In genomic region chr6:168201383-168201782, GRCh38 we compare ENCODE assay signal across 17 cellular contexts.
DNase-seq lines count a peak whose midpoint lies in the region; ATAC-seq and TF ChIP-seq lines count a peak whose summit lies in the region.
"Had no signal": no experiment of that assay in that cellular context is flagged by ENCODE, and none has a peak within 500 bp of the region (broad histone marks: within the 10 kb centered on the region; RNA-seq: fewer than 3 reads in every experiment).

No MANE protein-coding gene starts in this region.

- TF ChIP-seq RAD21 in Ishikawa (IDR thresholded peaks at IDR 0.05; ENCODE audit: low read depth) = peak; percentile 79

- H3K4me1 Mint-ChIP-seq in Calu3 (ENCODE audit: low read depth, unreplicated experiment) = peaks cover 9% of the 10 kb centered on the region
- peaks cover 13% of the 10 kb centered on the region for H3K4me1 Mint-ChIP-seq in endodermal cell
- peaks cover 40% of the 10 kb centered on the region for H3K4me1 Mint-ChIP-seq in nephron progenitor cell
- H3K4me1 Mint-ChIP-seq: activated CD4-positive, alpha-beta memory T cell treated with anti-CD3 and anti-CD28 coated beads, Interleukin-2, amount 10 ng/mL, durations not matched to agents 7 days and 5 days; activated T-helper 17 cell treated with anti-CD3 and anti-CD28 coated beads, Interleukin-2, amount 50 U/mL, for 72 hours; stimulated activated memory B cell treated with anti-CD40 and anti-IgM and Interleukin-4, amounts not matched to agents 10 μg/mL and 1 μg/mL and 100 μg/mL, for 72 hours had no signal

- no TSS peak for BruUV-seq in Calu3 (replicated peaks; lab: Mats Ljungman, UMichigan)

- H3K4me3 Mint-ChIP-seq in Calu3 (ENCODE audit: low read depth, unreplicated experiment) (no peak overlapping the region), endodermal cell (no peak overlapping the region), nephron progenitor cell (no peak overlapping the region)
- H3K4me3 Mint-ChIP-seq: activated CD4-positive, alpha-beta memory T cell treated with anti-CD3 and anti-CD28 coated beads, Interleukin-2, amount 10 ng/mL, durations not matched to agents 7 days and 5 days; activated T-helper 17 cell treated with anti-CD3 and anti-CD28 coated beads, Interleukin-2, amount 50 U/mL, for 72 hours; stimulated activated memory B cell treated with anti-CD40 and anti-IgM and Interleukin-4, amounts not matched to agents 10 μg/mL and 1 μg/mL and 100 μg/mL, for 72 hours had no signal

- H3K27ac Mint-ChIP-seq in Calu3 (ENCODE audit: unreplicated experiment) (no peak overlapping the region), endodermal cell (peak overlapping the region; percentile 41), nephron progenitor cell (no peak overlapping the region)
- H3K27ac Mint-ChIP-seq: activated CD4-positive, alpha-beta memory T cell treated with anti-CD3 and anti-CD28 coated beads, Interleukin-2, amount 10 ng/mL, durations not matched to agents 7 days and 5 days; activated T-helper 17 cell treated with anti-CD3 and anti-CD28 coated beads, Interleukin-2, amount 50 U/mL, for 72 hours; stimulated activated memory B cell treated with anti-CD40 and anti-IgM and Interleukin-4, amounts not matched to agents 10 μg/mL and 1 μg/mL and 100 μg/mL, for 72 hours had no signal

- intact Hi-C loops in Calu3 (cut with micrococcal nuclease; ENCODE audit: unreplicated experiment) = loop anchor here (5.0 kb wide), 1 partner anchor 61 kb away; no protein-coding TSS in a partner anchor

- CTCF ChIA-PET in Calu3 (lab: Charles Lee) = interaction anchor here (1.0 to 1.9 kb wide), 2 partner anchors 29 to 154 kb away, joined by 3 to 6 read pairs; no protein-coding TSS in a partner anchor

- H3K9ac ChIP-seq in endodermal cell (ENCODE audit: extremely low read depth, low read length, poor library complexity, severe bottlenecking) = no peak overlapping the region

- TF ChIP-seq EP300 in Ishikawa (IDR thresholded peaks at IDR 0.05; ENCODE audit: borderline replicate concordance) = no peak

- no peak for ATAC-seq in GM19463 (IDR thresholded peaks at IDR 0.05; ENCODE audit: unreplicated experiment)
- no peak for ATAC-seq in activated CD4-positive, CD25-positive, alpha-beta regulatory T cell treated with anti-CD3 and anti-CD28 coated beads, Interleukin-2, amount 50 U/mL, for 24 hours
- ATAC-seq: activated T-helper 17 cell treated with anti-CD3 and anti-CD28 coated beads, Interleukin-2, amount 50 U/mL, for 72 hours; stimulated activated memory B cell treated with anti-CD40 and anti-IgM and Interleukin-4, amounts not matched to agents 10 μg/mL and 1 μg/mL and 100 μg/mL, for 72 hours had no signal

- TF ChIP-seq CTCF in Calu3 (IDR thresholded peaks at IDR 0.05; ENCODE audit: unreplicated experiment) (peak; percentile 42), endodermal cell (conservative IDR thresholded peaks at IDR 0.05) (peak; percentile 77), nephron progenitor cell (IDR thresholded peaks at IDR 0.05) (peak; percentile 33)

- no peaks in the 10 kb centered on the region for H3K27me3 ChIP-seq in endodermal cell (ENCODE audit: control insufficient read depth, insufficient read depth, low read length, poor library complexity, severe bottlenecking)
- H3K27me3 ChIP-seq: vagina had no signal

- H3K36me3 Mint-ChIP-seq in Calu3 (ENCODE audit: insufficient read depth, unreplicated experiment) = peaks cover 7% of the 10 kb centered on the region
- no peaks in the 10 kb centered on the region for H3K36me3 Mint-ChIP-seq in endodermal cell (ENCODE audit: low read depth)
- H3K36me3 Mint-ChIP-seq in nephron progenitor cell (ENCODE audit: low read depth) = no peaks in the 10 kb centered on the region
- H3K36me3 Mint-ChIP-seq: stimulated activated memory B cell treated with anti-CD40 and anti-IgM and Interleukin-4, amounts not matched to agents 10 μg/mL and 1 μg/mL and 100 μg/mL, for 72 hours had no signal

- peaks cover 67% of the 10 kb centered on the region for H3K27me3 Mint-ChIP-seq in Calu3 (ENCODE audit: unreplicated experiment)
- peaks cover 8% of the 10 kb centered on the region for H3K27me3 Mint-ChIP-seq in endodermal cell (ENCODE audit: insufficient read depth)
- peaks cover 15% of the 10 kb centered on the region for H3K27me3 Mint-ChIP-seq in nephron progenitor cell (ENCODE audit: low read depth, poor library complexity)
- H3K27me3 Mint-ChIP-seq: stimulated activated memory B cell treated with anti-CD40 and anti-IgM and Interleukin-4, amounts not matched to agents 10 μg/mL and 1 μg/mL and 100 μg/mL, for 72 hours had no signal

- H3K9me3 Mint-ChIP-seq in Calu3 (ENCODE audit: low read depth, unreplicated experiment) (peaks cover 5% of the 10 kb centered on the region), endodermal cell (peaks cover 7% of the 10 kb centered on the region), nephron progenitor cell (peaks cover 20% of the 10 kb centered on the region)
- H3K9me3 Mint-ChIP-seq: activated CD4-positive, alpha-beta memory T cell treated with anti-CD3 and anti-CD28 coated beads, Interleukin-2, amount 10 ng/mL, durations not matched to agents 7 days and 5 days; activated T-helper 17 cell treated with anti-CD3 and anti-CD28 coated beads, Interleukin-2, amount 50 U/mL, for 72 hours; stimulated activated memory B cell treated with anti-CD40 and anti-IgM and Interleukin-4, amounts not matched to agents 10 μg/mL and 1 μg/mL and 100 μg/mL, for 72 hours had no signal

- DNase-seq in Calu3 (peak; percentile 30), endodermal cell (peak; percentile 79), nephron progenitor cell (no peak), midbrain (lab: John Stamatoyannopoulos, UW) (no peak)
- DNase-seq in stimulated activated CD4-positive, alpha-beta T cell treated with anti-CD3 and anti-CD28 coated beads, Interleukin-4, amount 100 ng/mL, for 4 hours = no peak
- DNase-seq: activated CD4-positive, alpha-beta memory T cell treated with anti-CD3 and anti-CD28 coated beads, Interleukin-2, amount 10 ng/mL, durations not matched to agents 7 days and 5 days; EL; NCI-H2227 treated with DMSO at 0.1 percent for 48 hours; stimulated activated CD4-positive, alpha-beta T cell treated with anti-CD3 and anti-CD28 coated beads, Interleukin-4, amount 100 ng/mL, for 1 hour; T1000 had no signal

- H3K36me3 ChIP-seq in endodermal cell (ENCODE audit: control insufficient read depth, insufficient read depth, low read length) = no peaks in the 10 kb centered on the region
- H3K36me3 ChIP-seq: vagina had no signal

- H3K27ac ChIP-seq in endodermal cell (ENCODE audit: low read depth, low read length) = no peak overlapping the region
- H3K27ac ChIP-seq: RWPE1, vagina had no signal

- peaks cover 5% of the 10 kb centered on the region for H3K4me1 ChIP-seq in endodermal cell (ENCODE audit: control insufficient read depth, insufficient read depth, low read length)
- H3K4me1 ChIP-seq: vagina had no signal

- WGBS in endodermal cell (ENCODE audit: insufficient coverage in 1 of 2, insufficient read length in 1 of 2), 2 experiments = 42 to 48% methylated on average over 4 to 7 of the region's 7 CpGs

- peaks cover 6% of the 10 kb centered on the region for H3K9me3 ChIP-seq in endodermal cell (ENCODE audit: control insufficient read depth, low read length)
- H3K9me3 ChIP-seq: vagina had no signal

- H3K4me3 ChIP-seq in endodermal cell (ENCODE audit: low read length) = no peak overlapping the region
- H3K4me3 ChIP-seq: vagina had no signal

TF ChIP-seq in Ishikawa, 13 proteins besides CTCF, POLR2A, EP300 and RAD21 (continues in another document):
- TF ChIP-seq TEAD4 (IDR thresholded peaks at IDR 0.05) (no peak), CREB1 (IDR thresholded peaks at IDR 0.05; ENCODE audit: low read depth) (no peak), NFIC (IDR thresholded peaks at IDR 0.05) (no peak), EGR1 (IDR thresholded peaks at IDR 0.05) (no peak), TCF12 (IDR thresholded peaks at IDR 0.05; ENCODE audit: low read depth) (no peak), TAF1 (IDR thresholded peaks at IDR 0.05; ENCODE audit: low read depth) (no peak), YY1 (IDR thresholded peaks at IDR 0.05; ENCODE audit: low read depth) (no peak), ZBTB7A (IDR thresholded peaks at IDR 0.05; ENCODE audit: low read depth) (no peak), CEBPB (IDR thresholded peaks at IDR 0.05) (no peak), FOXM1 (IDR thresholded peaks at IDR 0.05; ENCODE audit: borderline replicate concordance, low read depth) (no peak)
- TF ChIP-seq, protein P1, sequence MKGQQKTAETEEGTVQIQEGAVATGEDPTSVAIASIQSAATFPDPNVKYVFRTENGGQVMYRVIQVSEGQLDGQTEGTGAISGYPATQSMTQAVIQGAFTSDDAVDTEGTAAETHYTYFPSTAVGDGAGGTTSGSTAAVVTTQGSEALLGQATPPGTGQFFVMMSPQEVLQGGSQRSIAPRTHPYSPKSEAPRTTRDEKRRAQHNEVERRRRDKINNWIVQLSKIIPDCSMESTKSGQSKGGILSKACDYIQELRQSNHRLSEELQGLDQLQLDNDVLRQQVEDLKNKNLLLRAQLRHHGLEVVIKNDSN (IDR thresholded peaks at IDR 0.05) = no peak
- TF ChIP-seq, protein P2, sequence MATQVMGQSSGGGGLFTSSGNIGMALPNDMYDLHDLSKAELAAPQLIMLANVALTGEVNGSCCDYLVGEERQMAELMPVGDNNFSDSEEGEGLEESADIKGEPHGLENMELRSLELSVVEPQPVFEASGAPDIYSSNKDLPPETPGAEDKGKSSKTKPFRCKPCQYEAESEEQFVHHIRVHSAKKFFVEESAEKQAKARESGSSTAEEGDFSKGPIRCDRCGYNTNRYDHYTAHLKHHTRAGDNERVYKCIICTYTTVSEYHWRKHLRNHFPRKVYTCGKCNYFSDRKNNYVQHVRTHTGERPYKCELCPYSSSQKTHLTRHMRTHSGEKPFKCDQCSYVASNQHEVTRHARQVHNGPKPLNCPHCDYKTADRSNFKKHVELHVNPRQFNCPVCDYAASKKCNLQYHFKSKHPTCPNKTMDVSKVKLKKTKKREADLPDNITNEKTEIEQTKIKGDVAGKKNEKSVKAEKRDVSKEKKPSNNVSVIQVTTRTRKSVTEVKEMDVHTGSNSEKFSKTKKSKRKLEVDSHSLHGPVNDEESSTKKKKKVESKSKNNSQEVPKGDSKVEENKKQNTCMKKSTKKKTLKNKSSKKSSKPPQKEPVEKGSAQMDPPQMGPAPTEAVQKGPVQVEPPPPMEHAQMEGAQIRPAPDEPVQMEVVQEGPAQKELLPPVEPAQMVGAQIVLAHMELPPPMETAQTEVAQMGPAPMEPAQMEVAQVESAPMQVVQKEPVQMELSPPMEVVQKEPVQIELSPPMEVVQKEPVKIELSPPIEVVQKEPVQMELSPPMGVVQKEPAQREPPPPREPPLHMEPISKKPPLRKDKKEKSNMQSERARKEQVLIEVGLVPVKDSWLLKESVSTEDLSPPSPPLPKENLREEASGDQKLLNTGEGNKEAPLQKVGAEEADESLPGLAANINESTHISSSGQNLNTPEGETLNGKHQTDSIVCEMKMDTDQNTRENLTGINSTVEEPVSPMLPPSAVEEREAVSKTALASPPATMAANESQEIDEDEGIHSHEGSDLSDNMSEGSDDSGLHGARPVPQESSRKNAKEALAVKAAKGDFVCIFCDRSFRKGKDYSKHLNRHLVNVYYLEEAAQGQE (IDR thresholded peaks at IDR 0.05; ENCODE audit: low read depth) = no peak

Comparison
In these comparisons a context has a peak if more than half of its experiments do, and no peak if none do; other contexts are left out.
1. DNase-seq: peak in Calu3 (single experiment) and endodermal cell (single experiment); none in nephron progenitor cell (single experiment), stimulated activated CD4-positive, alpha-beta T cell treated with anti-CD3 and anti-CD28 coated beads, Interleukin-4, amount 100 ng/mL, for 4 hours (0 of 2) and midbrain (single experiment).
2. Peak in every context shown above with its lines, with median percentiles within 50 percentile points of each other: CTCF ChIP-seq.